In genomic region chr12:59113831-59114273, GRCh38 we compare ENCODE assay signal across 8 cellular contexts.
DNase-seq lines count a peak whose midpoint lies in the region; ATAC-seq and TF ChIP-seq lines count a peak whose summit lies in the region.

No MANE protein-coding gene starts in this region.

- no peaks in the 10 kb centered on the region for H3K4me1 ChIP-seq in A673 (ENCODE audit: insufficient read depth, low read length, poor library complexity, severe bottlenecking)

- no TSS peak for BruUV-seq in A673 (replicated peaks; lab: Mats Ljungman, UMichigan)

- POLR2A ChIA-PET in A673 (lab: Charles Lee; ENCODE audit: low non-redundant PET): no interaction called here

- H3K27me3 ChIP-seq in A673 (replicated peaks; ENCODE audit: insufficient read depth, low read depth, low read length, poor library complexity): no peaks in the 10 kb centered on the region

- no peak overlapping the region for H3K27ac ChIP-seq in A673 (ENCODE audit: low read depth, low read length, poor library complexity, severe bottlenecking)

- CTCF ChIA-PET in A673 (lab: Charles Lee): interaction anchor here (0.7 to 1.0 kb wide), 3 partner anchors 25 to 573 kb away, joined by 3 to 5 read pairs (median 3); no protein-coding TSS in a partner anchor

- peak; percentile 93 for ATAC-seq in GM18498 (IDR thresholded peaks at IDR 0.05; ENCODE audit: unreplicated experiment)
- ATAC-seq in HG02678 (IDR thresholded peaks at IDR 0.05; ENCODE audit: unreplicated experiment): peak; percentile 89
- ATAC-seq in left lobe of liver: peak; percentile 96

- peak; percentile 87 for TF ChIP-seq CTCF in A673 (conservative IDR thresholded peaks at IDR 0.05; ENCODE audit: low read depth, low read length)

- DNase-seq in A673 (ENCODE audit: low spot score) (peak; percentile 84), NAMALWA (ENCODE audit: low spot score) (peak; percentile 81), SHP77 treated with DMSO at 0.1 percent for 48 hours (lab: John Stamatoyannopoulos, UW) (peak; percentile 66), cerebellar cortex (ENCODE audit: low spot score) (peak; percentile 65), left lobe of liver (ENCODE audit: low spot score) (peak; percentile 68)
- peak; percentile 8 to 14 for DNase-seq in stimulated activated CD8-positive, alpha-beta memory T cell treated with anti-CD3 and anti-CD28 coated beads, Interleukin-15, amount 100 ng/mL, for 48 hours (ENCODE audit: low read depth in 2 of 2)

- H3K36me3 ChIP-seq in A673 (ENCODE audit: insufficient read depth, low read length, poor library complexity, severe bottlenecking): no peaks in the 10 kb centered on the region

- no peaks in the 10 kb centered on the region for H3K9me3 ChIP-seq in A673 (ENCODE audit: low read depth, low read length, poor library complexity, severe bottlenecking)

- no peak overlapping the region for H3K4me3 ChIP-seq in A673 (ENCODE audit: low read depth, low read length, poor library complexity, severe bottlenecking)

- intact Hi-C loops in A673 (cut with micrococcal nuclease; ENCODE audit: unreplicated experiment): loop anchor here (1.0 kb wide), 1 partner anchor 36 kb away; no protein-coding TSS in a partner anchor

Comparison
In these comparisons a context has a peak if more than half of its experiments do, and no peak if none do; other contexts are left out.
1. DNase-seq: peak in every context shown above with its lines; median percentile 84 in A673; 81 in NAMALWA; 68 in left lobe of liver; 66 in SHP77 treated with DMSO at 0.1 percent for 48 hours; 65 in cerebellar cortex; 11 in stimulated activated CD8-positive, alpha-beta memory T cell treated with anti-CD3 and anti-CD28 coated beads, Interleukin-15, amount 100 ng/mL, for 48 hours.